In genomic region chr12:128698573-128698972, GRCh38 we compare ENCODE assay signal across 21 cellular contexts.
"Had no signal": no experiment of that assay in that cellular context is flagged by ENCODE, and none has a peak within 500 bp of the region (broad histone marks: within the 10 kb centered on the region; RNA-seq: fewer than 3 reads in every experiment).

No MANE protein-coding gene starts in this region.

- H3K4me3 Mint-ChIP-seq: naive thymus-derived CD8-positive, alpha-beta T cell; stimulated activated naive CD8-positive, alpha-beta T cell treated with anti-CD3 and anti-CD28 coated beads, Interleukin-15, Interleukin-2, amounts not matched to agents 100 ng/mL and 50 ng/mL, for 24 hours; type B pancreatic cell had no signal

- H3K27me3 ChIP-seq: pancreas, right atrium auricular region, right lobe of liver, tibial nerve, vagina had no signal

- H3K36me3 ChIP-seq: left ventricle myocardium inferior, pancreas, right atrium auricular region, right lobe of liver, tibial nerve had no signal

- H3K27ac Mint-ChIP-seq: progenitor cell of endocrine pancreas; stimulated activated naive CD8-positive, alpha-beta T cell treated with anti-CD3 and anti-CD28 coated beads, Interleukin-15, Interleukin-2, amounts not matched to agents 100 ng/mL and 50 ng/mL, for 24 hours; type B pancreatic cell had no signal

- H3K4me3 ChIP-seq: left ventricle myocardium inferior, lung, mucosa of descending colon, pancreas, right atrium auricular region, right lobe of liver, smooth muscle cell, tibial nerve, vagina had no signal

- H3K9me3 Mint-ChIP-seq: type B pancreatic cell had no signal

- H3K4me1 ChIP-seq: left ventricle myocardium inferior, pancreas, right atrium auricular region, right lobe of liver, tibial nerve, vagina had no signal

- H3K27me3 Mint-ChIP-seq: stimulated activated naive CD8-positive, alpha-beta T cell treated with anti-CD3 and anti-CD28 coated beads, Interleukin-15, Interleukin-2, amounts not matched to agents 100 ng/mL and 50 ng/mL, for 24 hours; type B pancreatic cell had no signal

- H3K9me3 ChIP-seq: mucosa of descending colon, pancreas, right atrium auricular region, right lobe of liver, vagina had no signal

- H3K27ac ChIP-seq: left ventricle myocardium inferior, pancreas, right atrium auricular region, right lobe of liver, tibial nerve, vagina had no signal

- ATAC-seq: mucosa of descending colon; naive thymus-derived CD8-positive, alpha-beta T cell; pancreas; right lobe of liver had no signal

- DNase-seq: head of caudate nucleus; hypothalamus; islet precursor cell; left ventricle myocardium inferior; mesendoderm; midbrain; mucosa of descending colon; naive thymus-derived CD8-positive, alpha-beta T cell; pancreas; right lobe of liver; stimulated activated CD4-positive, alpha-beta T cell treated with anti-CD3 and anti-CD28 coated beads, Interleukin-1b, Interleukin-23, amount 100 ng/mL, for 48 hours; stimulated activated CD4-positive, alpha-beta T cell treated with anti-CD3 and anti-CD28 coated beads, Interleukin-2, amount 100 ng/mL, for 48 hours; stimulated activated naive CD4-positive, alpha-beta T cell had no signal
